Comparison of ENCODE assay signal across 3 cellular contexts in the genomic region with DNA sequence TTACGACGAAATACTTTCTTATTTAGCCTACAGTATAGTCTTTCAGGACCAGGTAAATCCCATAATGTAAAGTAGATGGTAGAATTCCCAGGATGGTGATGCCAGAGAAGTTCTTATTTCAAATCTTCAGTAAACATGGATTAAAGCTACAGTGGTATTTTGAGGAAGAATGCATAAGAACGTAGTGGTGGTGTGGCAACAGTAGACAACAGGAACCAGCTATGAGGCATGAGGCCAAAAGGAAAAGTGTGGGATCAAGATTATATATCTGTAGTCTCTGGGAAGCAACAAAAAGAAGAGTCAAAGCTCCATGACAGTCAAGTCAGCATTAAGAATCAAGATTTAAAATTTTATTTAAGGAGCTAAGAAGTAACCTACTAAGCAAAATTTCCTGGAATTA.
TF ChIP-seq lines count a peak whose summit lies in the region.

No MANE protein-coding gene starts in this region.

TF ChIP-seq in IMR-90, 13 proteins besides CTCF, POLR2A, EP300 and RAD21:
- TF ChIP-seq MAZ (IDR thresholded peaks at IDR 0.05; ENCODE audit: borderline replicate concordance, low read depth, low read length) (no peak), NFE2L2 (IDR thresholded peaks at IDR 0.05; ENCODE audit: low read depth, low read length) (no peak), FOS (IDR thresholded peaks at IDR 0.05; ENCODE audit: low read depth, low read length) (no peak), SMC3 (IDR thresholded peaks at IDR 0.05; ENCODE audit: low read depth, low read length) (no peak), CHD1 (IDR thresholded peaks at IDR 0.05; ENCODE audit: low read depth, low read length) (no peak), MAFK (IDR thresholded peaks at IDR 0.05; ENCODE audit: low read depth, low read length) (no peak), MXI1 (IDR thresholded peaks at IDR 0.05; ENCODE audit: borderline replicate concordance, low read depth, low read length) (no peak), BHLHE40 (IDR thresholded peaks at IDR 0.05; ENCODE audit: low read depth, low read length) (no peak), RCOR1 (IDR thresholded peaks at IDR 0.05; ENCODE audit: insufficient replicate concordance, low read length) (no peak), CEBPB (IDR thresholded peaks at IDR 0.05; ENCODE audit: low read depth, low read length) (no peak), RFX5 (IDR thresholded peaks at IDR 0.05; ENCODE audit: low read depth, low read length) (no peak)
- TF ChIP-seq, protein P1, sequence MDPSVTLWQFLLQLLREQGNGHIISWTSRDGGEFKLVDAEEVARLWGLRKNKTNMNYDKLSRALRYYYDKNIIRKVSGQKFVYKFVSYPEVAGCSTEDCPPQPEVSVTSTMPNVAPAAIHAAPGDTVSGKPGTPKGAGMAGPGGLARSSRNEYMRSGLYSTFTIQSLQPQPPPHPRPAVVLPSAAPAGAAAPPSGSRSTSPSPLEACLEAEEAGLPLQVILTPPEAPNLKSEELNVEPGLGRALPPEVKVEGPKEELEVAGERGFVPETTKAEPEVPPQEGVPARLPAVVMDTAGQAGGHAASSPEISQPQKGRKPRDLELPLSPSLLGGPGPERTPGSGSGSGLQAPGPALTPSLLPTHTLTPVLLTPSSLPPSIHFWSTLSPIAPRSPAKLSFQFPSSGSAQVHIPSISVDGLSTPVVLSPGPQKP (IDR thresholded peaks at IDR 0.05; ENCODE audit: borderline replicate concordance, low read depth, low read length) = no peak
- TF ChIP-seq, protein P2, sequence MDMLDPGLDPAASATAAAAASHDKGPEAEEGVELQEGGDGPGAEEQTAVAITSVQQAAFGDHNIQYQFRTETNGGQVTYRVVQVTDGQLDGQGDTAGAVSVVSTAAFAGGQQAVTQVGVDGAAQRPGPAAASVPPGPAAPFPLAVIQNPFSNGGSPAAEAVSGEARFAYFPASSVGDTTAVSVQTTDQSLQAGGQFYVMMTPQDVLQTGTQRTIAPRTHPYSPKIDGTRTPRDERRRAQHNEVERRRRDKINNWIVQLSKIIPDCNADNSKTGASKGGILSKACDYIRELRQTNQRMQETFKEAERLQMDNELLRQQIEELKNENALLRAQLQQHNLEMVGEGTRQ (IDR thresholded peaks at IDR 0.05; ENCODE audit: low read depth, low read length) = no peak

TF ChIP-seq in HEK293T, 16 proteins besides CTCF, POLR2A, EP300 and RAD21:
- TF ChIP-seq HDGF (IDR thresholded peaks at IDR 0.05; ENCODE audit: borderline replicate concordance) (no peak), CTBP1 (IDR thresholded peaks at IDR 0.05; ENCODE audit: borderline replicate concordance) (no peak), NFRKB (IDR thresholded peaks at IDR 0.05) (no peak), FOXA1 (IDR thresholded peaks at IDR 0.05) (no peak), FOXK2 (IDR thresholded peaks at IDR 0.05) (no peak), BHLHE40 (IDR thresholded peaks at IDR 0.05; ENCODE audit: borderline replicate concordance) (no peak), LEF1 (IDR thresholded peaks at IDR 0.05; ENCODE audit: borderline replicate concordance) (no peak), ZNF384 (IDR thresholded peaks at IDR 0.05) (no peak), SP1 (IDR thresholded peaks at IDR 0.05) (no peak), SUZ12 (IDR thresholded peaks at IDR 0.05) (no peak), TARDBP (IDR thresholded peaks at IDR 0.05) (no peak), L3MBTL2 (conservative IDR thresholded peaks at IDR 0.05) (no peak), ARNT (IDR thresholded peaks at IDR 0.05) (no peak), FOXM1 (IDR thresholded peaks at IDR 0.05; ENCODE audit: borderline replicate concordance) (no peak), ELF4 (IDR thresholded peaks at IDR 0.05) (no peak)
- TF ChIP-seq, protein P3, sequence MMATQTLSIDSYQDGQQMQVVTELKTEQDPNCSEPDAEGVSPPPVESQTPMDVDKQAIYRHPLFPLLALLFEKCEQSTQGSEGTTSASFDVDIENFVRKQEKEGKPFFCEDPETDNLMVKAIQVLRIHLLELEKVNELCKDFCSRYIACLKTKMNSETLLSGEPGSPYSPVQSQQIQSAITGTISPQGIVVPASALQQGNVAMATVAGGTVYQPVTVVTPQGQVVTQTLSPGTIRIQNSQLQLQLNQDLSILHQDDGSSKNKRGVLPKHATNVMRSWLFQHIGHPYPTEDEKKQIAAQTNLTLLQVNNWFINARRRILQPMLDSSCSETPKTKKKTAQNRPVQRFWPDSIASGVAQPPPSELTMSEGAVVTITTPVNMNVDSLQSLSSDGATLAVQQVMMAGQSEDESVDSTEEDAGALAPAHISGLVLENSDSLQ (IDR thresholded peaks at IDR 0.05) = no peak

TF ChIP-seq in HepG2, 621 proteins besides CTCF, POLR2A, EP300 and RAD21:
- TF ChIP-seq HNRNPUL1 (IDR thresholded peaks at IDR 0.05; ENCODE audit: low read depth, low read length) (no peak), ERF (CRISPR knock-in tag; IDR thresholded peaks at IDR 0.05) (no peak), PAF1 (CRISPR knock-in tag; IDR thresholded peaks at IDR 0.05) (no peak), ZNF780A (CRISPR knock-in tag; IDR thresholded peaks at IDR 0.05) (no peak), ZBTB1 (CRISPR knock-in tag; IDR thresholded peaks at IDR 0.05; ENCODE audit: borderline replicate concordance) (no peak)
- TF ChIP-seq, protein P4, sequence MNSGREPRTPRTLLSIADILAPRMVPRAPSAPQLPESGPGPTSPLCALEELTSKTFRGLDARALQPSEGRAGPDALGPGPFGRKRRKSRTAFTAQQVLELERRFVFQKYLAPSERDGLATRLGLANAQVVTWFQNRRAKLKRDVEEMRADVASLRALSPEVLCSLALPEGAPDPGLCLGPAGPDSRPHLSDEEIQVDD (CRISPR knock-in tag; IDR thresholded peaks at IDR 0.05; ENCODE audit: borderline replicate concordance) = no peak
- TF ChIP-seq, protein P5, sequence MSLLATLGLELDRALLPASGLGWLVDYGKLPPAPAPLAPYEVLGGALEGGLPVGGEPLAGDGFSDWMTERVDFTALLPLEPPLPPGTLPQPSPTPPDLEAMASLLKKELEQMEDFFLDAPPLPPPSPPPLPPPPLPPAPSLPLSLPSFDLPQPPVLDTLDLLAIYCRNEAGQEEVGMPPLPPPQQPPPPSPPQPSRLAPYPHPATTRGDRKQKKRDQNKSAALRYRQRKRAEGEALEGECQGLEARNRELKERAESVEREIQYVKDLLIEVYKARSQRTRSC (CRISPR knock-in tag; IDR thresholded peaks at IDR 0.05; ENCODE audit: low read depth) = no peak
